Comparison of ENCODE assay signal across 20 cellular contexts in the genomic region with DNA sequence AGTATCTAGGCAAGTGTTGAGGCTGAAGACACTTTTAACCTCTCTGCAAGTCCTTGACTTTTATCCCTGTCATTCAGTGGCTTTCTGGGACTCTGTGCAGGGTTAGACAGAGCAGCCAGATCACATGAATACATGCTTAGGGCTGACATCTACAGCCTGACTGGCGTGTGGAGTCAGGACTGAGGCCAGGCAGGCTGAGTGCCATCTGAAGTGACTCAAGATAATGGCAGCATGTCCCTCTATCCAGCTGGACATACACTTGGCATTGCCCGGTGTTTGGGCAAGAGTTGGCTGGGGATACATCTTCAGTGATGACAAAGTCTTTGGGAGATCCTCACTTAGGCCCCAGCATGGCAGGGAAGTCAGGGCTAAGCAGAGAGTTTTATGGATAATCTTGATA. TPM values are rescaled to one million over a fixed set of nuclear protein-coding genes. Genes with fewer than 3 reads are reported as not detected.
A peak's percentile ranks its signal among the peaks of the same experiment; 100 is the strongest.
DNase-seq lines count a peak whose midpoint lies in the region; ATAC-seq, FAIRE-seq and TF ChIP-seq lines count a peak whose summit lies in the region.
"Had no signal": no experiment of that assay in that cellular context is flagged by ENCODE, and none has a peak within 500 bp of the region (broad histone marks: within the 10 kb centered on the region; RNA-seq: fewer than 3 reads in every experiment).

No MANE protein-coding gene starts in this region.

- peak overlapping the region; percentile 65 for H3K4me2 ChIP-seq in osteoblast (ENCODE audit: insufficient read depth, low read length)
- H3K4me2 ChIP-seq: BLaER1 had no signal

- H3K4me1 Mint-ChIP-seq in Caco-2 (ENCODE audit: low read depth, unreplicated experiment) = peaks cover 21% of the 10 kb centered on the region
- H3K4me1 Mint-ChIP-seq in activated CD8-positive, alpha-beta T cell treated with anti-CD3 and anti-CD28 coated beads, Interleukin-2, amount 10 ng/mL, durations not matched to agents 7 days and 5 days (ENCODE audit: low read depth) = no peaks in the 10 kb centered on the region
- H3K4me1 Mint-ChIP-seq: H9 had no signal

- intact Hi-C loops in Caco-2 (cut with micrococcal nuclease; ENCODE audit: unreplicated experiment) = no loop called here
- intact Hi-C loops in adrenal gland (cut with DNase I) = no loop called here
- intact Hi-C loops in left ventricle myocardium inferior (cut with micrococcal nuclease) = no loop called here
- intact Hi-C loops in breast epithelium (cut with DNase I; ENCODE audit: low total_unique reads) = no loop called here

- no peaks in the 10 kb centered on the region for H3K27me3 Mint-ChIP-seq in Caco-2 (ENCODE audit: insufficient read depth, unreplicated experiment)
- H3K27me3 Mint-ChIP-seq in activated CD8-positive, alpha-beta T cell treated with anti-CD3 and anti-CD28 coated beads, Interleukin-2, amount 10 ng/mL, durations not matched to agents 7 days and 5 days (ENCODE audit: low read depth) = peaks cover 20% of the 10 kb centered on the region

- H3K4me3 ChIP-seq in Caco-2 (ENCODE audit: low read depth, low read length) (no peak overlapping the region), adrenal gland (no peak overlapping the region), left ventricle myocardium inferior (no peak overlapping the region), osteoblast (ENCODE audit: insufficient read depth, low read length) (no peak overlapping the region), breast epithelium (no peak overlapping the region)
- H3K4me3 ChIP-seq: BLaER1 had no signal

- POLR2A ChIA-PET in Caco-2 (lab: Charles Lee) = no interaction called here
- POLR2A ChIA-PET in activated CD8-positive, alpha-beta T cell treated with anti-CD3 and anti-CD28 coated beads, Interleukin-2, amount 10 ng/mL, durations not matched to agents 7 days and 5 days (lab: Charles Lee) = no interaction called here

- DNase-seq in Caco-2 = no peak
- DNase-seq in adrenal gland = peak; percentile 60 to 90 (median 84)
- DNase-seq in left ventricle myocardium inferior = peak; percentile 43
- DNase-seq in osteoblast (ENCODE audit: insufficient read length, low spot score, missing footprints) = peak; percentile 9
- no peak for DNase-seq in activated CD8-positive, alpha-beta T cell treated with anti-CD3 and anti-CD28 coated beads, Interleukin-2, amount 10 ng/mL, durations not matched to agents 7 days and 5 days
- no peak for DNase-seq in breast epithelium (ENCODE audit: low spot score in 2 of 2)
- DNase-seq in GM19239 (ENCODE audit: insufficient read length, low spot score) = no peak
- DNase-seq: DMS 273 treated with DMSO at 0.1 percent for 48 hours, H9, KG1, NCI-H1092, NCI-H1694 treated with DMSO at 0.1 percent for 48 hours, NCI-H69, PC-3, SHP77 had no signal

- H3K4me1 ChIP-seq in Caco-2 (peaks cover 41% of the 10 kb centered on the region), adrenal gland (replicated peaks in 1 of 2) (peaks cover 16 to 24% of the 10 kb centered on the region in 2 donors), left ventricle myocardium inferior (peaks cover 4% of the 10 kb centered on the region), osteoblast (ENCODE audit: insufficient read depth, low read length) (peaks cover 23% of the 10 kb centered on the region), breast epithelium (no peaks in the 10 kb centered on the region)
- H3K4me1 ChIP-seq: BLaER1 had no signal

- H4K20me1 ChIP-seq in osteoblast (ENCODE audit: insufficient read depth, low read length) = no peaks in the 10 kb centered on the region
- H4K20me1 ChIP-seq: BLaER1 had no signal

- H3K9me3 ChIP-seq in Caco-2 = no peaks in the 10 kb centered on the region
- H3K9me3 ChIP-seq in adrenal gland (replicated peaks in 1 of 3) = no peaks in the 10 kb centered on the region
- no peaks in the 10 kb centered on the region for H3K9me3 ChIP-seq in left ventricle myocardium inferior (replicated peaks)
- no peaks in the 10 kb centered on the region for H3K9me3 ChIP-seq in osteoblast (ENCODE audit: low read depth, low read length)
- H3K9me3 ChIP-seq in breast epithelium = no peaks in the 10 kb centered on the region
- H3K9me3 ChIP-seq: BLaER1 had no signal

- H3K36me3 ChIP-seq in Caco-2 (ENCODE audit: control insufficient read depth, insufficient read depth, low read length) (no peaks in the 10 kb centered on the region), adrenal gland (replicated peaks in 1 of 2) (no peaks in the 10 kb centered on the region), left ventricle myocardium inferior (no peaks in the 10 kb centered on the region), osteoblast (ENCODE audit: insufficient read depth, low read length) (no peaks in the 10 kb centered on the region), breast epithelium (no peaks in the 10 kb centered on the region)
- H3K36me3 ChIP-seq: BLaER1 had no signal

- no peak for FAIRE-seq in GM19239 (lab: Jason Lieb, UNC)

- no peaks in the 10 kb centered on the region for H3K79me2 ChIP-seq in osteoblast (ENCODE audit: insufficient read depth, low read length)

- H3K27me3 ChIP-seq in Caco-2 (replicated peaks; ENCODE audit: control insufficient read depth, insufficient read depth, low read length) (no peaks in the 10 kb centered on the region), adrenal gland (no peaks in the 10 kb centered on the region), left ventricle myocardium inferior (ENCODE audit: low read depth) (peaks cover 9% of the 10 kb centered on the region), osteoblast (ENCODE audit: insufficient read depth, low read length) (peaks cover 25% of the 10 kb centered on the region), breast epithelium (peaks cover 0 to 4% of the 10 kb centered on the region in 2 donors)
- H3K27me3 ChIP-seq: BLaER1 had no signal

- H3K4me3 Mint-ChIP-seq in Caco-2 (ENCODE audit: unreplicated experiment) = no peak overlapping the region
- H3K4me3 Mint-ChIP-seq in activated CD8-positive, alpha-beta T cell treated with anti-CD3 and anti-CD28 coated beads, Interleukin-2, amount 10 ng/mL, durations not matched to agents 7 days and 5 days = no peak overlapping the region
- H3K4me3 Mint-ChIP-seq: H9 had no signal

- no peaks in the 10 kb centered on the region for H3K36me3 Mint-ChIP-seq in Caco-2 (ENCODE audit: insufficient read depth, unreplicated experiment)
- no peaks in the 10 kb centered on the region for H3K36me3 Mint-ChIP-seq in activated CD8-positive, alpha-beta T cell treated with anti-CD3 and anti-CD28 coated beads, Interleukin-2, amount 10 ng/mL, durations not matched to agents 7 days and 5 days (ENCODE audit: low read depth)

- H2AFZ ChIP-seq in osteoblast (ENCODE audit: low read length) = peak overlapping the region; percentile 23

- CTCF ChIA-PET in Caco-2 (lab: Charles Lee) = interaction anchor here (2.4 kb wide), 1 partner anchor 26 kb away, joined by 11 read pairs; no protein-coding TSS in a partner anchor
- CTCF ChIA-PET in activated CD8-positive, alpha-beta T cell treated with anti-CD3 and anti-CD28 coated beads, Interleukin-2, amount 10 ng/mL, durations not matched to agents 7 days and 5 days (lab: Charles Lee) = no interaction called here

- no peak for ATAC-seq in activated CD8-positive, alpha-beta T cell treated with anti-CD3 and anti-CD28 coated beads, Interleukin-2, amount 10 ng/mL, durations not matched to agents 7 days and 5 days
- no peak for ATAC-seq in GM19397 (IDR thresholded peaks at IDR 0.05; ENCODE audit: unreplicated experiment)
- ATAC-seq: PC-3, SK-N-SH treated with all-trans-retinoic acid at 6 μM for 48 hours had no signal

- no peaks in the 10 kb centered on the region for H3K9me3 Mint-ChIP-seq in Caco-2 (ENCODE audit: unreplicated experiment)
- no peaks in the 10 kb centered on the region for H3K9me3 Mint-ChIP-seq in activated CD8-positive, alpha-beta T cell treated with anti-CD3 and anti-CD28 coated beads, Interleukin-2, amount 10 ng/mL, durations not matched to agents 7 days and 5 days (ENCODE audit: insufficient read depth)
- H3K9me3 Mint-ChIP-seq: H9 had no signal

- peak overlapping the region; percentile 59 for H3K27ac Mint-ChIP-seq in Caco-2 (ENCODE audit: unreplicated experiment)
- H3K27ac Mint-ChIP-seq in activated CD8-positive, alpha-beta T cell treated with anti-CD3 and anti-CD28 coated beads, Interleukin-2, amount 10 ng/mL, durations not matched to agents 7 days and 5 days = no peak overlapping the region

- H3K27ac ChIP-seq in adrenal gland (peak overlapping the region in 4 of 5 donors; percentile 15 to 80 (median 70)), left ventricle myocardium inferior (replicated peaks) (no peak overlapping the region), osteoblast (ENCODE audit: low read depth, low read length) (peak overlapping the region; percentile 18), breast epithelium (no peak overlapping the region)
- H3K27ac ChIP-seq: BLaER1 had no signal

- BruUV-seq in Caco-2 (replicated peaks; lab: Mats Ljungman, UMichigan) = TSS peak; percentile 86

- 41 to 58% (median 53%) methylated on average over 2 of the region's 2 CpGs for WGBS in adrenal gland, 4 donors

- TF ChIP-seq POLR2A in adrenal gland (IDR thresholded peaks at IDR 0.05) (no peak), breast epithelium (IDR thresholded peaks at IDR 0.05) (no peak)

- TF ChIP-seq CTCF in Caco-2 (IDR thresholded peaks at IDR 0.05; ENCODE audit: insufficient read depth in 1 of 2, low read depth in 1 of 2, low read length in 1 of 2, severe bottlenecking in 1 of 2, unreplicated experiment in 1 of 2) = no peak
- TF ChIP-seq CTCF in adrenal gland (IDR thresholded peaks at IDR 0.05) = no peak
- no peak for TF ChIP-seq CTCF in left ventricle myocardium inferior (IDR thresholded peaks at IDR 0.05; ENCODE audit: borderline replicate concordance)
- no peak for TF ChIP-seq CTCF in osteoblast (IDR thresholded peaks at IDR 0.05; ENCODE audit: extremely low read depth, low read depth, low read length)
- no peak for TF ChIP-seq CTCF in breast epithelium (IDR thresholded peaks at IDR 0.05)

RNA-seq across cellular contexts. Expression of a gene that starts 22.4 kb away (rescaled TPM):
- total RNA-seq in Caco-2 (2022) = 6.9 and 8.3 TPM in 2 replicates
- total RNA-seq in adrenal gland = 10 to 100 TPM in 1 of 8 donors, 1 to 10 TPM in 4, under 1 TPM in 3; 0.28 to 18.5 (median 1.8) TPM
- 1 to 10 TPM; 1.1 to 1.7 (median 1.3) TPM for polyA plus RNA-seq in adrenal gland
- total RNA-seq in left ventricle myocardium inferior = 0.05 TPM
- total RNA-seq in osteoblast = under 0.01 TPM in 1 of 2 replicates, not detected in the other
- not detected for total RNA-seq in activated CD8-positive, alpha-beta T cell treated with anti-CD3 and anti-CD28 coated beads, Interleukin-2, amount 10 ng/mL, durations not matched to agents 7 days and 5 days
- total RNA-seq in breast epithelium = under 1 TPM; 0.15 to 0.98 (median 0.16) TPM
- total RNA-seq: M059J, PC-3 had no signal

RNA-seq across cellular contexts. Expression of a gene that starts 22.5 kb away (rescaled TPM):
- total RNA-seq in Caco-2 (2022) (1.5 and 1.6 TPM in 2 replicates), adrenal gland (1 to 10 TPM in 3 of 8 donors, under 1 TPM in 1, not detected in 4; 0.87 to 4.1 (median 1.4) TPM), left ventricle myocardium inferior (not detected), osteoblast (not detected in 2 replicates), breast epithelium (under 1 TPM in 1 of 3 donors, not detected in 2; 0.33 TPM)
- polyA plus RNA-seq in adrenal gland = under 1 TPM; 0.11 to 0.84 (median 0.48) TPM
- total RNA-seq in activated CD8-positive, alpha-beta T cell treated with anti-CD3 and anti-CD28 coated beads, Interleukin-2, amount 10 ng/mL, durations not matched to agents 7 days and 5 days = not detected
- total RNA-seq: H9, HT1080, PC-3 had no signal

RNA-seq across cellular contexts. Expression of a gene that starts 38.1 kb away (rescaled TPM):
- 0.39 TPM in 1 of 2 replicates, not detected in the other for total RNA-seq in Caco-2 (2022)
- total RNA-seq in adrenal gland = 10 to 100 TPM in 2 of 8 donors, 1 to 10 TPM in 6; 1.9 to 21.3 (median 6.1) TPM
- 1 to 10 TPM in 2 of 3 donors, under 1 TPM in 1; 0.81 to 5.1 (median 2.9) TPM for polyA plus RNA-seq in adrenal gland
- 0.30 TPM for total RNA-seq in left ventricle myocardium inferior
- total RNA-seq in osteoblast = 0.29 and 0.36 TPM in 2 replicates
- not detected for total RNA-seq in activated CD8-positive, alpha-beta T cell treated with anti-CD3 and anti-CD28 coated beads, Interleukin-2, amount 10 ng/mL, durations not matched to agents 7 days and 5 days
- total RNA-seq in breast epithelium = 1 to 10 TPM in 2 of 3 donors, under 1 TPM in 1; 0.80 to 3.3 (median 1.0) TPM
- total RNA-seq: M059J, PC-3 had no signal

RNA-seq across cellular contexts. Expression of a gene that starts 38.2 kb away (rescaled TPM):
- total RNA-seq in Caco-2 (2022) (0.14 and 0.56 TPM in 2 replicates), adrenal gland (10 to 100 TPM in 7 of 8 donors, 1 to 10 TPM in 1; 8.2 to 98.8 (median 24.2) TPM), left ventricle myocardium inferior (0.80 TPM), osteoblast (under 0.01 and 0.29 TPM in 2 replicates), breast epithelium (1 to 10 TPM in 2 of 3 donors, under 1 TPM in 1; 0.80 to 7.2 (median 1.6) TPM)
- 10 to 100 TPM in 2 of 3 donors, 1 to 10 TPM in 1; 2.5 to 23.7 (median 14.2) TPM for polyA plus RNA-seq in adrenal gland
- total RNA-seq in activated CD8-positive, alpha-beta T cell treated with anti-CD3 and anti-CD28 coated beads, Interleukin-2, amount 10 ng/mL, durations not matched to agents 7 days and 5 days = not detected
- total RNA-seq: HT1080, M059J, PC-3 had no signal

Comparison
In these comparisons a context has a peak if more than half of its experiments do, and no peak if none do; other contexts are left out.
1. DNase-seq: peak in adrenal gland (7 of 7), left ventricle myocardium inferior (single experiment) and osteoblast (single experiment); none in Caco-2 (0 of 2), activated CD8-positive, alpha-beta T cell treated with anti-CD3 and anti-CD28 coated beads, Interleukin-2, amount 10 ng/mL, durations not matched to agents 7 days and 5 days (single experiment), breast epithelium (0 of 2) and GM19239 (single experiment).
2. H3K27ac ChIP-seq: peak in adrenal gland (4 of 5) and osteoblast (single experiment); none in left ventricle myocardium inferior (single experiment) and breast epithelium (0 of 2).